13 cellular contexts compared by ENCODE assay signal in the genomic region with DNA sequence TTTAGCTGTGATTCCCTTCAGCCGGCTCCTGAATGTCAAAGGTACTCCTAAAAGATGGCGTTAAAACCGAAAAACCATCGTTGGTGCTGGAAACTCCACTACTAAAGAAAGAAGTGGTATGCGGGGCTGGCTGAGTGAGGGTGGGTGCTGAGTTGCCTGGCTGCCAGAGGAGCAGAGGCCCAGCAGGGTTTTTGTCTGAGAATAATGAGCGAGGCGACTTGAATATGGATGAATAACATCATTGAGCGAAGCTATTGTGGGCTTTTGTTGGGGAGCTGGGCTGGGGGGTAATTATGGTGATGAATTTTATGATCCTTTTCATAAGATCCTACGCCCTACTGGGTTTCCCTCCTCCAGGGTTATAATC. TPM values are rescaled to one million over a fixed set of nuclear protein-coding genes. Genes with fewer than 3 reads are reported as not detected.
DNase-seq lines count a peak whose midpoint lies in the region; ATAC-seq and TF ChIP-seq lines count a peak whose summit lies in the region.
"Had no signal": no experiment of that assay in that cellular context is flagged by ENCODE, and none has a peak within 500 bp of the region (broad histone marks: within the 10 kb centered on the region; RNA-seq: fewer than 3 reads in every experiment).

No MANE protein-coding gene starts in this region.

- no peaks in the 10 kb centered on the region for H3K9me3 ChIP-seq in HUES6 (ENCODE audit: control insufficient read depth, insufficient read depth, low read depth, low read length)
- no peaks in the 10 kb centered on the region for H3K9me3 ChIP-seq in endodermal cell (ENCODE audit: control insufficient read depth, low read length)
- no peaks in the 10 kb centered on the region for H3K9me3 ChIP-seq in thoracic aorta
- H3K9me3 ChIP-seq: BE2C had no signal

- H3K27ac ChIP-seq in HUES6 (ENCODE audit: low read depth, low read length) (peak overlapping the region; percentile 73), endodermal cell (ENCODE audit: low read depth, low read length) (peak overlapping the region; percentile 94), thoracic aorta (no peak overlapping the region)
- H3K27ac ChIP-seq: HL-60, parathyroid adenoma had no signal

- H3K27ac Mint-ChIP-seq in endodermal cell (no peak overlapping the region), mesothelial cell of epicardium (peak overlapping the region; percentile 98)
- H3K27ac Mint-ChIP-seq: activated B cell treated with CpG ODN at 0.5 μM for 24 hours had no signal

- H3K9me3 Mint-ChIP-seq in endodermal cell (no peaks in the 10 kb centered on the region), mesothelial cell of epicardium (no peaks in the 10 kb centered on the region)

- H3K9ac ChIP-seq in HUES6 (ENCODE audit: low read length) (peak overlapping the region; percentile 79), endodermal cell (ENCODE audit: extremely low read depth, low read length, poor library complexity, severe bottlenecking) (no peak overlapping the region)
- H3K9ac ChIP-seq: parathyroid adenoma had no signal

- H3K4me1 Mint-ChIP-seq in endodermal cell: peaks cover 18% of the 10 kb centered on the region
- H3K4me1 Mint-ChIP-seq in mesothelial cell of epicardium: peaks cover 70% of the 10 kb centered on the region
- H3K4me1 Mint-ChIP-seq: activated B cell treated with CpG ODN at 0.5 μM for 24 hours had no signal

- peaks cover 2% of the 10 kb centered on the region for H3K36me3 Mint-ChIP-seq in endodermal cell (ENCODE audit: low read depth)
- H3K36me3 Mint-ChIP-seq in mesothelial cell of epicardium: peaks cover 6% of the 10 kb centered on the region

- H3K36me3 ChIP-seq in HUES6 (ENCODE audit: control insufficient read depth, insufficient read depth, low read length) (no peaks in the 10 kb centered on the region), endodermal cell (ENCODE audit: control insufficient read depth, insufficient read depth, low read length) (no peaks in the 10 kb centered on the region), thoracic aorta (no peaks in the 10 kb centered on the region)
- H3K36me3 ChIP-seq: BE2C had no signal

- WGBS in endodermal cell (ENCODE audit: insufficient coverage in 1 of 2, insufficient read length in 1 of 2), 2 experiments: 46 to 47% methylated on average over 5 to 9 of the region's 9 CpGs

- peaks cover 42% of the 10 kb centered on the region for H3K27me3 Mint-ChIP-seq in endodermal cell (ENCODE audit: insufficient read depth)
- no peaks in the 10 kb centered on the region for H3K27me3 Mint-ChIP-seq in mesothelial cell of epicardium (ENCODE audit: low read depth)

- ATAC-seq in thoracic aorta (ENCODE audit: insufficient number of reproducible peaks, low FRiP score, low read depth): no peak
- ATAC-seq in HG02588 (IDR thresholded peaks at IDR 0.05; ENCODE audit: unreplicated experiment): no peak

- no peak for TF ChIP-seq CTCF in endodermal cell (conservative IDR thresholded peaks at IDR 0.05)
- no peak for TF ChIP-seq CTCF in mesothelial cell of epicardium (IDR thresholded peaks at IDR 0.05; ENCODE audit: unreplicated experiment)
- no peak for TF ChIP-seq CTCF in thoracic aorta (IDR thresholded peaks at IDR 0.05)

- H3K4me3 ChIP-seq in HUES6 (ENCODE audit: low read depth, low read length): peak overlapping the region; percentile 95
- no peak overlapping the region for H3K4me3 ChIP-seq in endodermal cell (ENCODE audit: low read length)
- peak overlapping the region; percentile 4 for H3K4me3 ChIP-seq in thoracic aorta

- DNase-seq in endodermal cell (peak; percentile 68), mesothelial cell of epicardium (ENCODE audit: low spot score in 2 of 2, unreplicated experiment in 2 of 2) (no peak), thoracic aorta (ENCODE audit: low spot score) (no peak), NCI-H2171 (lab: John Stamatoyannopoulos, UW) (no peak), NCI-H2227 (lab: John Stamatoyannopoulos, UW; ENCODE audit: unreplicated experiment) (no peak)
- no peak for DNase-seq in activated naive CD4-positive, alpha-beta T cell treated with anti-CD3 and anti-CD28 coated beads, Interleukin-2, amount 50 U/mL, for 16 hours
- DNase-seq: activated B cell treated with CpG ODN at 0.5 μM for 24 hours, BE2C, DND-41 had no signal

- peaks cover 36% of the 10 kb centered on the region for H3K4me1 ChIP-seq in HUES6 (ENCODE audit: control insufficient read depth, insufficient read depth, low read length)
- H3K4me1 ChIP-seq in endodermal cell (ENCODE audit: control insufficient read depth, insufficient read depth, low read length): no peaks in the 10 kb centered on the region
- no peaks in the 10 kb centered on the region for H3K4me1 ChIP-seq in thoracic aorta (ENCODE audit: control insufficient read depth in 1 of 2, low read depth in 2 of 2)
- H3K4me1 ChIP-seq: BE2C, parathyroid adenoma had no signal

- H3K4me3 Mint-ChIP-seq in endodermal cell: peak overlapping the region; percentile 82
- peak overlapping the region; percentile 90 for H3K4me3 Mint-ChIP-seq in mesothelial cell of epicardium
- H3K4me3 Mint-ChIP-seq: activated B cell treated with CpG ODN at 0.5 μM for 24 hours had no signal

- peaks cover 12% of the 10 kb centered on the region; the same call in 1 of the 2 replicates for H3K27me3 ChIP-seq in HUES6 (ENCODE audit: control insufficient read depth, insufficient read depth, low read length)
- peaks cover 31% of the 10 kb centered on the region for H3K27me3 ChIP-seq in endodermal cell (ENCODE audit: control insufficient read depth, insufficient read depth, low read length, poor library complexity, severe bottlenecking)
- H3K27me3 ChIP-seq in thoracic aorta (replicated peaks; ENCODE audit: insufficient read depth): no peaks in the 10 kb centered on the region
- H3K27me3 ChIP-seq: BE2C had no signal

RNA-seq across cellular contexts. Expression of a gene that starts 1.9 kb away (rescaled TPM):
- total RNA-seq in endodermal cell (10 to 100 TPM; 29.9 to 43.2 TPM), mesothelial cell of epicardium (102 to 108 TPM (median 105 TPM) in 3 replicates), thoracic aorta (10 to 100 TPM; 13.8 to 20.7 TPM)
- polyA plus RNA-seq in endodermal cell (2013, experiment 1 of 2): 65.3 TPM
- polyA plus RNA-seq in endodermal cell (2013, experiment 2 of 2): 53.8 TPM
- total RNA-seq: activated B cell treated with CpG ODN at 0.5 μM for 24 hours had no signal

Comparison
In these comparisons a context has a peak if more than half of its experiments do, and no peak if none do; other contexts are left out.
1. H3K27ac ChIP-seq: peak in HUES6 (single experiment) and endodermal cell (single experiment); none in thoracic aorta (0 of 2).